Comparison of ENCODE assay signal across 8 cellular contexts in genomic region chr1:156082111-156083091, GRCh38. TPM values are rescaled to one million over a fixed set of nuclear protein-coding genes. Genes with fewer than 3 reads are reported as not detected.
DNase-seq lines count a peak whose midpoint lies in the region; ATAC-seq and TF ChIP-seq lines count a peak whose summit lies in the region.

A gene with protein sequence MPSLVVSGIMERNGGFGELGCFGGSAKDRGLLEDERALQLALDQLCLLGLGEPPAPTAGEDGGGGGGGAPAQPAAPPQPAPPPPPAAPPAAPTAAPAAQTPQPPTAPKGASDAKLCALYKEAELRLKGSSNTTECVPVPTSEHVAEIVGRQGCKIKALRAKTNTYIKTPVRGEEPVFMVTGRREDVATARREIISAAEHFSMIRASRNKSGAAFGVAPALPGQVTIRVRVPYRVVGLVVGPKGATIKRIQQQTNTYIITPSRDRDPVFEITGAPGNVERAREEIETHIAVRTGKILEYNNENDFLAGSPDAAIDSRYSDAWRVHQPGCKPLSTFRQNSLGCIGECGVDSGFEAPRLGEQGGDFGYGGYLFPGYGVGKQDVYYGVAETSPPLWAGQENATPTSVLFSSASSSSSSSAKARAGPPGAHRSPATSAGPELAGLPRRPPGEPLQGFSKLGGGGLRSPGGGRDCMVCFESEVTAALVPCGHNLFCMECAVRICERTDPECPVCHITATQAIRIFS (minus strand): TSS chr1:156082465. CDS start chr1:156081998, 467 bp downstream.

- no peaks in the 10 kb centered on the region for H3K36me3 ChIP-seq in liver (ENCODE audit: control insufficient read depth in 4 of 4, insufficient read depth in 3 of 4, low read depth in 1 of 4, low read length in 3 of 4)

- TF ChIP-seq CTCF in CD4-positive, alpha-beta T cell (IDR thresholded peaks at IDR 0.05): no peak
- no peak for TF ChIP-seq CTCF in liver (IDR thresholded peaks at IDR 0.05; ENCODE audit: low read depth, low read length, missing input control)

- H3K9me3 Mint-ChIP-seq in CD4-positive, alpha-beta T cell: no peaks in the 10 kb centered on the region

- DNase-seq in CD4-positive, alpha-beta T cell: peak in 9 of 10 experiments; percentile 31 to 68 (median 45)
- DNase-seq in NCI-H524 treated with DMSO at 0.1 percent for 48 hours (lab: John Stamatoyannopoulos, UW) (peak; percentile 26), ecto neural progenitor cell (ENCODE audit: low spot score) (peak; percentile 98)
- DNase-seq in activated CD4-positive, alpha-beta T cell treated with anti-CD3 and anti-CD28 coated beads, Interleukin-2, amount 50 U/mL, for 1 hour: peak; percentile 60
- peak; percentile 45 to 59 for DNase-seq in stimulated activated CD4-positive, alpha-beta T cell treated with anti-CD3 and anti-CD28 coated beads, Interleukin-4, amount 100 ng/mL, for 4 hours

- peaks cover 47% of the 10 kb centered on the region for H3K27me3 Mint-ChIP-seq in CD4-positive, alpha-beta T cell

- no peak within 1 kb of the TSS for H3K27ac Mint-ChIP-seq in CD4-positive, alpha-beta T cell

- under 1% methylated on average over 69 of the region's 69 CpGs for WGBS in liver

- POLR2A ChIA-PET in CD4-positive, alpha-beta T cell (lab: Charles Lee): no interaction called here

- no peaks in the 10 kb centered on the region for H3K9me3 ChIP-seq in CD4-positive, alpha-beta T cell (ENCODE audit: control insufficient read depth, low read length)
- no peaks in the 10 kb centered on the region for H3K9me3 ChIP-seq in liver (ENCODE audit: control insufficient read depth in 4 of 4, low read length in 3 of 4)

- peak within 1 kb of the TSS; percentile 83 for H3K4me3 Mint-ChIP-seq in CD4-positive, alpha-beta T cell

- H3K9ac ChIP-seq in liver (ENCODE audit: low read depth in 1 of 2, low read length in 2 of 2): no peak within 1 kb of the TSS

- TF ChIP-seq RAD21 in liver (IDR thresholded peaks at IDR 0.05): no peak

- peaks cover 1 to 27% (median 13%) of the 10 kb centered on the region in 4 donors for H3K4me1 ChIP-seq in liver (ENCODE audit: control insufficient read depth in 4 of 4, insufficient read depth in 4 of 4, low read length in 3 of 4)

- CTCF ChIA-PET in CD4-positive, alpha-beta T cell (lab: Charles Lee): interaction anchor here (1.2 kb wide), 1 partner anchor 15 kb away, joined by 4 read pairs; no protein-coding TSS in a partner anchor

- H3K36me3 Mint-ChIP-seq in CD4-positive, alpha-beta T cell (ENCODE audit: low read depth): no peaks in the 10 kb centered on the region

- H3K4me1 Mint-ChIP-seq in CD4-positive, alpha-beta T cell (ENCODE audit: low read depth): peaks cover 6% of the 10 kb centered on the region

- H3K27ac ChIP-seq in CD4-positive, alpha-beta T cell (ENCODE audit: low read depth, low read length): no peak within 1 kb of the TSS
- no peak within 1 kb of the TSS for H3K27ac ChIP-seq in liver (ENCODE audit: low read depth in 1 of 2, low read length in 2 of 2)

- peak within 1 kb of the TSS; percentile 78 to 82 (median 81) for H3K4me3 ChIP-seq in liver (ENCODE audit: low read depth in 1 of 3, low read length in 3 of 3)

- intact Hi-C loops in CD4-positive, alpha-beta T cell (cut with DNase I, micrococcal nuclease): loop anchor here in 1 of 2 experiments (1.0 kb wide), 1 partner anchor 28 kb away; the partner anchor contains the start of gene LAMTOR2

- ATAC-seq in CD4-positive, alpha-beta T cell (ENCODE audit: poor library complexity): peak; percentile 90
- ATAC-seq in HG02885 (IDR thresholded peaks at IDR 0.05; ENCODE audit: poor library complexity, unreplicated experiment) (peak; percentile 50), GM21528 (IDR thresholded peaks at IDR 0.05; ENCODE audit: low FRiP score, unreplicated experiment) (no peak)

- H3K27me3 ChIP-seq in CD4-positive, alpha-beta T cell (ENCODE audit: control insufficient read depth, insufficient read depth, low read length): peaks cover 33% of the 10 kb centered on the region
- no peaks in the 10 kb centered on the region for H3K27me3 ChIP-seq in liver (ENCODE audit: control insufficient read depth in 4 of 4, insufficient read depth in 4 of 4, low read length in 3 of 4)

TF ChIP-seq in liver, 16 proteins besides CTCF, POLR2A, EP300 and RAD21:
- peak; percentile 55 to 60 for TF ChIP-seq HNF4A (conservative IDR thresholded peaks at IDR 0.05)
- TF ChIP-seq SP1 (IDR thresholded peaks at IDR 0.05): no peak
- TF ChIP-seq YY1 (IDR thresholded peaks at IDR 0.05): peak; percentile 37
- no peak for TF ChIP-seq EGR1 (IDR thresholded peaks at IDR 0.05; ENCODE audit: low read depth in 2 of 2)
- TF ChIP-seq FOXA1 (IDR thresholded peaks at IDR 0.05): no peak
- no peak for TF ChIP-seq JUND (IDR thresholded peaks at IDR 0.05)
- no peak for TF ChIP-seq HNF4G (IDR thresholded peaks at IDR 0.05)
- peak; percentile 31 for TF ChIP-seq NR2F2 (IDR thresholded peaks at IDR 0.05)
- peak; percentile 35 for TF ChIP-seq MAX (IDR thresholded peaks at IDR 0.05)
- TF ChIP-seq GABPA (IDR thresholded peaks at IDR 0.05 in 1 of 2, conservative IDR thresholded peaks at IDR 0.05 in 1 of 2): no peak
- no peak for TF ChIP-seq TAF1 (conservative IDR thresholded peaks at IDR 0.05)

RNA-seq across cellular contexts. Expression of the gene that starts here (rescaled TPM):
- total RNA-seq in CD4-positive, alpha-beta T cell: under 1 TPM; 0.27 to 0.36 TPM
- total RNA-seq in liver: 1 to 10 TPM; 1.3 TPM
- under 1 TPM; 0.52 to 0.56 TPM for polyA plus RNA-seq in liver

Comparison
In these comparisons a context has a peak if more than half of its experiments do, and no peak if none do; other contexts are left out.
1. Peak in DNase-seq and ATAC-seq in CD4-positive, alpha-beta T cell; RNA of the gene not detected or under 1 TPM.
2. DNase-seq: peak in every context shown above with its lines; median percentile 98 in ecto neural progenitor cell; 60 in activated CD4-positive, alpha-beta T cell treated with anti-CD3 and anti-CD28 coated beads, Interleukin-2, amount 50 U/mL, for 1 hour; 52 in stimulated activated CD4-positive, alpha-beta T cell treated with anti-CD3 and anti-CD28 coated beads, Interleukin-4, amount 100 ng/mL, for 4 hours; 45 in CD4-positive, alpha-beta T cell; 26 in NCI-H524 treated with DMSO at 0.1 percent for 48 hours.